In the genomic region with DNA sequence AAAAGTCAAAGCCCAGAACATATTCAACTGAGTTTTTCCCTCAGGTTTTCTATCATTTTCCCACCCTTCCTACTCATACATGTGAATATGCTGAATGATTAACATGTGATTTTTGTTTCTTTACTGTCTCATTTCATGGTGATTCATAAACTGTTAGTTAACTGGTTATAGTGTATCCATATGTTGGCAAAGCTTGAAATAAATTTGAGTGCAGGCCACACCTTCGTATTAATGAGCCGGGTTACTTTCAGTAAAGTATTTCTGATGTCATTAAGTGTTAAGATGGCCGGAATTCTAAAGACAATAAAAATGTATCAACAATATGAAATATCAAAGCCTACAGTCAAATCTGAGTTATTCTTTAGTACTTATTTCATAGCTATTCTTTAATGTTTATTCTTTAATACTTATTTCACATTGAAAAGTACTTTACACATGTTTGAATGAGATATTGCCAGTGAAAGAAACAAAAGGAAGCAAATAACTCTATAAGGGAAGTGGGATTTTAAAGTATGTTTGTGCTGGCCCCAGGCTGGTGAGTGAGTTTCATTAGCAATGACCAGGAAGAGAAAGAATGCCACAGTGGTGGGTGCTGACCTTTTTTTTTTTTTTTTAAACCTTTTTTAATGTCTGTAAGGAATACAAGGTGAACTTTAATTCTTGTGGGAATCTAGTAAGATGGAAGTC, we compare ENCODE assay signal across 12 cellular contexts.
DNase-seq lines count a peak whose midpoint lies in the region.
"Had no signal": no experiment of that assay in that cellular context is flagged by ENCODE, and none has a peak within 500 bp of the region (broad histone marks: within the 10 kb centered on the region; RNA-seq: fewer than 3 reads in every experiment).

No MANE protein-coding gene starts in this region.

- peaks cover 41 to 97% (median 67%) of the 10 kb centered on the region in 10 experiments for H3K4me1 ChIP-seq in BLaER1 treated with 17β-estradiol and CSF1 and Interleukin-3, amounts not matched to agents 10 nM and 100 nM
- H3K4me1 ChIP-seq in endocrine pancreas (ENCODE audit: control insufficient read depth, insufficient read depth, low read length) (peaks cover 24% of the 10 kb centered on the region), muscle layer of colon (ENCODE audit: insufficient read depth, low read length) (peaks cover 33% of the 10 kb centered on the region)

- H3K9ac ChIP-seq in BLaER1 treated with 17β-estradiol and CSF1 and Interleukin-3, amounts not matched to agents 10 nM and 100 nM: no peak overlapping the region
- no peak overlapping the region for H3K9ac ChIP-seq in endocrine pancreas (ENCODE audit: control insufficient read depth, insufficient read depth, low read length)
- no peak overlapping the region for H3K9ac ChIP-seq in muscle layer of colon (ENCODE audit: low read length)
- H3K9ac ChIP-seq: BLaER1, parathyroid adenoma had no signal

- no peaks in the 10 kb centered on the region for H3K9me3 Mint-ChIP-seq in immature natural killer cell

- no peaks in the 10 kb centered on the region for H3K9me3 ChIP-seq in BLaER1 treated with 17β-estradiol and CSF1 and Interleukin-3, amounts not matched to agents 10 nM and 100 nM (replicated peaks in 1 of 11)
- no peaks in the 10 kb centered on the region for H3K9me3 ChIP-seq in endocrine pancreas (ENCODE audit: control insufficient read depth, low read length)
- H3K9me3 ChIP-seq in muscle layer of colon (ENCODE audit: low read length): no peaks in the 10 kb centered on the region
- H3K9me3 ChIP-seq: ascending aorta, BLaER1 had no signal

- peaks cover 0 to 5% (median 0%) of the 10 kb centered on the region in 11 experiments; a peak in 1 of 22 replicates for H4K20me1 ChIP-seq in BLaER1 treated with 17β-estradiol and CSF1 and Interleukin-3, amounts not matched to agents 10 nM and 100 nM
- H4K20me1 ChIP-seq: BLaER1 had no signal

- no peaks in the 10 kb centered on the region for H3K36me3 ChIP-seq in BLaER1 treated with 17β-estradiol and CSF1 and Interleukin-3, amounts not matched to agents 10 nM and 100 nM
- H3K36me3 ChIP-seq in endocrine pancreas (ENCODE audit: control insufficient read depth, insufficient read depth, low read length) (no peaks in the 10 kb centered on the region), muscle layer of colon (ENCODE audit: insufficient read depth, low read length) (no peaks in the 10 kb centered on the region)
- H3K36me3 ChIP-seq: ascending aorta, BLaER1 had no signal

- DNase-seq in NCI-H69 (lab: John Stamatoyannopoulos, UW) (peak; percentile 56), NCI-H2227 (lab: John Stamatoyannopoulos, UW; ENCODE audit: unreplicated experiment) (no peak), immature natural killer cell (no peak)
- no peak for DNase-seq in activated CD4-positive, alpha-beta T cell treated with anti-CD3 and anti-CD28 coated beads for 48 hours
- DNase-seq in effector CD4-positive, alpha-beta T cell: no peak
- DNase-seq: NCI-H2029 treated with DMSO at 0.1 percent for 48 hours had no signal

- peaks cover 3 to 4% (median 4%) of the 10 kb centered on the region in 3 donors for H3K27me3 Mint-ChIP-seq in immature natural killer cell (ENCODE audit: low read depth in 3 of 3)

- peak overlapping the region in 2 of 11 experiments; percentile 21 to 71; a peak in 4 of 22 replicates for H3K27ac ChIP-seq in BLaER1 treated with 17β-estradiol and CSF1 and Interleukin-3, amounts not matched to agents 10 nM and 100 nM
- peak overlapping the region; percentile 12 for H3K27ac ChIP-seq in muscle layer of colon (ENCODE audit: low read depth, low read length)
- H3K27ac ChIP-seq: BLaER1, parathyroid adenoma had no signal

- no peak overlapping the region for H3K4me3 ChIP-seq in BLaER1 treated with 17β-estradiol and CSF1 and Interleukin-3, amounts not matched to agents 10 nM and 100 nM
- H3K4me3 ChIP-seq in endocrine pancreas (ENCODE audit: control insufficient read depth, insufficient read depth, low read length) (peak overlapping the region; percentile 98), muscle layer of colon (ENCODE audit: low read depth in 1 of 2, low read length in 2 of 2) (no peak overlapping the region)
- H3K4me3 ChIP-seq: ascending aorta, BLaER1 had no signal

- no peaks in the 10 kb centered on the region for H3K36me3 Mint-ChIP-seq in immature natural killer cell

- no peak overlapping the region for H3K4me3 Mint-ChIP-seq in immature natural killer cell

- H3K27me3 ChIP-seq in BLaER1 treated with 17β-estradiol and CSF1 and Interleukin-3, amounts not matched to agents 10 nM and 100 nM: no peaks in the 10 kb centered on the region
- no peaks in the 10 kb centered on the region for H3K27me3 ChIP-seq in endocrine pancreas (ENCODE audit: control insufficient read depth, insufficient read depth, low read length)
- H3K27me3 ChIP-seq in muscle layer of colon (ENCODE audit: control insufficient read depth in 1 of 2, insufficient read depth in 2 of 2, low read length in 2 of 2): no peaks in the 10 kb centered on the region
- H3K27me3 ChIP-seq: ascending aorta, BLaER1 had no signal

- H3K4me2 ChIP-seq in BLaER1 treated with 17β-estradiol and CSF1 and Interleukin-3, amounts not matched to agents 10 nM and 100 nM: peak overlapping the region in 7 of 11 experiments; percentile 42 to 83 (median 71); a peak in 11 of 22 replicates

- H3K27ac Mint-ChIP-seq in immature natural killer cell: no peak overlapping the region

- no peaks in the 10 kb centered on the region for H3K4me1 Mint-ChIP-seq in immature natural killer cell
